Comparison of ENCODE assay signal across 16 cellular contexts in the genomic region with DNA sequence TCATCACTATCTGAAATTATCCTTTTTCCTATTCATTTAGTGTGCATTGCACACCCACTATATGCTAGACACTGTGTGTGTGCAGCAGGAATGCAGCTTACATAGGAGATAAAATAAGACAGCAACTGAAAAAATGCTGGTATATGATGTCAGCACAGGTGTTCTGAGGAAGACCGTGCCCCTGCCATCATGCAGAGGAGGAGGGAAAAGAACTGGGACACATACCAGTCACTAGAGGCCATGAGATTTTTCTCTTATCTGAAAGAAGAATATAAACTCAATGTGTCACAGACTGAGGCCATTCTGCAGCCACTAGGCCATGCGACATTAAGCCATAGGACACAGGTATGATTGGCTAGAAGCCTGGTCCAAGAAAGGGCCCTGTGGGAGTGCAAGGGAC.
DNase-seq lines count a peak whose midpoint lies in the region; ATAC-seq and TF ChIP-seq lines count a peak whose summit lies in the region.
"Had no signal": no experiment of that assay in that cellular context is flagged by ENCODE, and none has a peak within 500 bp of the region (broad histone marks: within the 10 kb centered on the region; RNA-seq: fewer than 3 reads in every experiment).

No MANE protein-coding gene starts in this region.

- H3K36me3 ChIP-seq in SU-DHL-6 (ENCODE audit: low read length): no peaks in the 10 kb centered on the region
- no peaks in the 10 kb centered on the region for H3K36me3 ChIP-seq in naive thymus-derived CD4-positive, alpha-beta T cell (ENCODE audit: control insufficient read depth in 2 of 3, insufficient read depth in 3 of 3, low read length in 3 of 3)
- H3K36me3 ChIP-seq: spleen had no signal

- no peaks in the 10 kb centered on the region for H3K79me2 ChIP-seq in SU-DHL-6 (ENCODE audit: insufficient read depth, low read length)

- no peaks in the 10 kb centered on the region for H3K9me3 Mint-ChIP-seq in activated CD4-positive, alpha-beta memory T cell treated with anti-CD3 and anti-CD28 coated beads, Interleukin-2, amount 10 ng/mL, durations not matched to agents 7 days and 5 days
- no peaks in the 10 kb centered on the region for H3K9me3 Mint-ChIP-seq in activated CD4-positive, alpha-beta memory T cell treated with anti-CD3 and anti-CD28 coated beads for 36 hours
- H3K9me3 Mint-ChIP-seq in naive thymus-derived CD4-positive, alpha-beta T cell: peaks cover 0 to 2% (median 0%) of the 10 kb centered on the region in 11 donors

- H3K9ac ChIP-seq in SU-DHL-6 (ENCODE audit: low read length): no peak overlapping the region
- H3K9ac ChIP-seq: SK-N-SH had no signal

- ATAC-seq in HG02852 (IDR thresholded peaks at IDR 0.05; ENCODE audit: unreplicated experiment) (peak; percentile 6), HG03565 (IDR thresholded peaks at IDR 0.05; ENCODE audit: unreplicated experiment) (no peak), GM19035 (IDR thresholded peaks at IDR 0.05; ENCODE audit: unreplicated experiment) (no peak)
- ATAC-seq in naive thymus-derived CD4-positive, alpha-beta T cell: no peak
- ATAC-seq: Panc1 had no signal

- no peaks in the 10 kb centered on the region for H4K20me1 ChIP-seq in SU-DHL-6 (ENCODE audit: low read depth, low read length)

- no peaks in the 10 kb centered on the region for H3K9me2 ChIP-seq in SU-DHL-6 (replicated peaks; ENCODE audit: insufficient read depth, low read length)
- H3K9me2 ChIP-seq: SK-N-SH had no signal

- no peaks in the 10 kb centered on the region for H3F3A ChIP-seq in SU-DHL-6 (ENCODE audit: insufficient read depth)

- H3K4me3 ChIP-seq in SU-DHL-6 (ENCODE audit: insufficient read depth, low read length, poor library complexity, severe bottlenecking): no peak overlapping the region
- no peak overlapping the region for H3K4me3 ChIP-seq in naive thymus-derived CD4-positive, alpha-beta T cell (ENCODE audit: low read length)
- H3K4me3 ChIP-seq: spleen had no signal

- no peak overlapping the region for H3K27ac ChIP-seq in SU-DHL-6 (ENCODE audit: low read depth, low read length)
- H3K27ac ChIP-seq in naive thymus-derived CD4-positive, alpha-beta T cell (ENCODE audit: low read depth, low read length): peak overlapping the region; percentile 3
- H3K27ac ChIP-seq: VCaP had no signal

- POLR2A ChIA-PET in activated CD4-positive, alpha-beta memory T cell treated with anti-CD3 and anti-CD28 coated beads, Interleukin-2, amount 10 ng/mL, durations not matched to agents 7 days and 5 days (lab: Charles Lee): interaction anchor here (1.0 to 1.9 kb wide), 5 partner anchors 10 to 328 kb away, joined by 3 to 11 read pairs (median 4); a partner anchor contains a TSS
- POLR2A ChIA-PET in activated CD4-positive, alpha-beta memory T cell treated with anti-CD3 and anti-CD28 coated beads for 36 hours (lab: Charles Lee): no interaction called here
- POLR2A ChIA-PET in naive thymus-derived CD4-positive, alpha-beta T cell (lab: Charles Lee): interaction anchor here (0.5 to 1.3 kb wide), 6 partner anchors 10 to 194 kb away, joined by 3 to 4 read pairs (median 3); no protein-coding TSS in a partner anchor

- no peak for TF ChIP-seq CTCF in SU-DHL-6 (IDR thresholded peaks at IDR 0.05; ENCODE audit: insufficient read depth, low read length, poor library complexity, severe bottlenecking)

- CTCF ChIA-PET in activated CD4-positive, alpha-beta memory T cell treated with anti-CD3 and anti-CD28 coated beads, Interleukin-2, amount 10 ng/mL, durations not matched to agents 7 days and 5 days (lab: Charles Lee): interaction anchor here (0.6 to 3.4 kb wide), 7 partner anchors 10 to 375 kb away, joined by 3 to 14 read pairs (median 4); no protein-coding TSS in a partner anchor
- CTCF ChIA-PET in activated CD4-positive, alpha-beta memory T cell treated with anti-CD3 and anti-CD28 coated beads for 36 hours (lab: Charles Lee): interaction anchor here (1.2 to 2.3 kb wide), 3 partner anchors 10 to 374 kb away, joined by 3 to 7 read pairs (median 6); no protein-coding TSS in a partner anchor
- CTCF ChIA-PET in naive thymus-derived CD4-positive, alpha-beta T cell (lab: Charles Lee): interaction anchor here (0.6 to 4.6 kb wide), 6 partner anchors 124 to 375 kb away, joined by 3 to 34 read pairs (median 4); no protein-coding TSS in a partner anchor

- peaks cover 13 to 60% of the 10 kb centered on the region in 2 donors for H3K4me1 ChIP-seq in naive thymus-derived CD4-positive, alpha-beta T cell (ENCODE audit: control insufficient read depth in 2 of 2, insufficient read depth in 2 of 2, low read length in 2 of 2)

- H3K4me3 Mint-ChIP-seq in activated CD4-positive, alpha-beta memory T cell treated with anti-CD3 and anti-CD28 coated beads, Interleukin-2, amount 10 ng/mL, durations not matched to agents 7 days and 5 days: no peak overlapping the region
- H3K4me3 Mint-ChIP-seq in activated CD4-positive, alpha-beta memory T cell treated with anti-CD3 and anti-CD28 coated beads for 36 hours: no peak overlapping the region
- H3K4me3 Mint-ChIP-seq in naive thymus-derived CD4-positive, alpha-beta T cell: peak overlapping the region; percentile 8 to 67 (median 50)

- no peaks in the 10 kb centered on the region for H3K27me3 ChIP-seq in SU-DHL-6 (ENCODE audit: low read length)
- H3K27me3 ChIP-seq in naive thymus-derived CD4-positive, alpha-beta T cell (ENCODE audit: control insufficient read depth in 2 of 2, insufficient read depth in 2 of 2, low read length in 2 of 2): no peaks in the 10 kb centered on the region
- H3K27me3 ChIP-seq: spleen had no signal

- H3K4me2 ChIP-seq in SU-DHL-6 (ENCODE audit: low read depth, low read length, poor library complexity, severe bottlenecking): peak overlapping the region; percentile 35
- H3K4me2 ChIP-seq: SK-N-SH had no signal

- intact Hi-C loops in activated CD4-positive, alpha-beta memory T cell treated with anti-CD3 and anti-CD28 coated beads for 36 hours (cut with micrococcal nuclease): no loop called here
- intact Hi-C loops in naive thymus-derived CD4-positive, alpha-beta T cell (cut with micrococcal nuclease): loop anchor here in 1 of 2 donors (1.0 to 5.0 kb wide), 4 partner anchors 100 to 375 kb away; a partner anchor contains a TSS

- DNase-seq in activated CD4-positive, alpha-beta memory T cell treated with anti-CD3 and anti-CD28 coated beads, Interleukin-2, amount 10 ng/mL, durations not matched to agents 7 days and 5 days: no peak
- DNase-seq in activated CD4-positive, alpha-beta memory T cell treated with anti-CD3 and anti-CD28 coated beads for 36 hours: no peak
- DNase-seq in naive thymus-derived CD4-positive, alpha-beta T cell: no peak
- no peak for DNase-seq in stimulated activated CD4-positive, alpha-beta T cell treated with anti-CD3 and anti-CD28 coated beads, Interleukin-2, amount 100 ng/mL, for 48 hours
- DNase-seq: EL; left colon; NCI-H510A; SK-N-SH; spleen; stimulated activated naive CD4-positive, alpha-beta T cell treated with Interleukin-2 at 50 U/mL for 16 hours had no signal

- peaks cover 24% of the 10 kb centered on the region for H3K4me1 Mint-ChIP-seq in activated CD4-positive, alpha-beta memory T cell treated with anti-CD3 and anti-CD28 coated beads, Interleukin-2, amount 10 ng/mL, durations not matched to agents 7 days and 5 days
- H3K4me1 Mint-ChIP-seq in activated CD4-positive, alpha-beta memory T cell treated with anti-CD3 and anti-CD28 coated beads for 36 hours (ENCODE audit: low read depth): peaks cover 59% of the 10 kb centered on the region
- H3K4me1 Mint-ChIP-seq in naive thymus-derived CD4-positive, alpha-beta T cell: peaks cover 33 to 89% (median 76%) of the 10 kb centered on the region in 7 donors

- no peaks in the 10 kb centered on the region for H3K27me3 Mint-ChIP-seq in activated CD4-positive, alpha-beta memory T cell treated with anti-CD3 and anti-CD28 coated beads, Interleukin-2, amount 10 ng/mL, durations not matched to agents 7 days and 5 days
- H3K27me3 Mint-ChIP-seq in activated CD4-positive, alpha-beta memory T cell treated with anti-CD3 and anti-CD28 coated beads for 36 hours: no peaks in the 10 kb centered on the region
- H3K27me3 Mint-ChIP-seq in naive thymus-derived CD4-positive, alpha-beta T cell: no peaks in the 10 kb centered on the region

- peak overlapping the region; percentile 85 for H2AFZ ChIP-seq in SU-DHL-6 (ENCODE audit: low read depth, low read length, severe bottlenecking)

- no peaks in the 10 kb centered on the region for H3K9me3 ChIP-seq in SU-DHL-6 (ENCODE audit: insufficient read depth, low read length)
- no peaks in the 10 kb centered on the region for H3K9me3 ChIP-seq in naive thymus-derived CD4-positive, alpha-beta T cell (ENCODE audit: control insufficient read depth in 2 of 3, low read length in 3 of 3)
- H3K9me3 ChIP-seq: SK-N-SH, spleen had no signal

- peak overlapping the region; percentile 17 for H3K27ac Mint-ChIP-seq in activated CD4-positive, alpha-beta memory T cell treated with anti-CD3 and anti-CD28 coated beads, Interleukin-2, amount 10 ng/mL, durations not matched to agents 7 days and 5 days
- H3K27ac Mint-ChIP-seq in activated CD4-positive, alpha-beta memory T cell treated with anti-CD3 and anti-CD28 coated beads for 36 hours: no peak overlapping the region
- peak overlapping the region in 8 of 9 donors; percentile 22 to 91 (median 81) for H3K27ac Mint-ChIP-seq in naive thymus-derived CD4-positive, alpha-beta T cell

- H3K36me3 Mint-ChIP-seq in activated CD4-positive, alpha-beta memory T cell treated with anti-CD3 and anti-CD28 coated beads, Interleukin-2, amount 10 ng/mL, durations not matched to agents 7 days and 5 days (ENCODE audit: low read depth): peaks cover 4% of the 10 kb centered on the region
- no peaks in the 10 kb centered on the region for H3K36me3 Mint-ChIP-seq in activated CD4-positive, alpha-beta memory T cell treated with anti-CD3 and anti-CD28 coated beads for 36 hours
- H3K36me3 Mint-ChIP-seq in naive thymus-derived CD4-positive, alpha-beta T cell: peaks cover 0 to 11% (median 0%) of the 10 kb centered on the region in 5 donors

Comparison
In these comparisons a context has a peak if more than half of its experiments do, and no peak if none do; other contexts are left out.
1. H3K4me3 Mint-ChIP-seq: peak in naive thymus-derived CD4-positive, alpha-beta T cell (10 of 10); none in activated CD4-positive, alpha-beta memory T cell treated with anti-CD3 and anti-CD28 coated beads, Interleukin-2, amount 10 ng/mL, durations not matched to agents 7 days and 5 days (single experiment) and activated CD4-positive, alpha-beta memory T cell treated with anti-CD3 and anti-CD28 coated beads for 36 hours (single experiment).